Comparison of ENCODE assay signal across 1 cellular context in the genomic region with DNA sequence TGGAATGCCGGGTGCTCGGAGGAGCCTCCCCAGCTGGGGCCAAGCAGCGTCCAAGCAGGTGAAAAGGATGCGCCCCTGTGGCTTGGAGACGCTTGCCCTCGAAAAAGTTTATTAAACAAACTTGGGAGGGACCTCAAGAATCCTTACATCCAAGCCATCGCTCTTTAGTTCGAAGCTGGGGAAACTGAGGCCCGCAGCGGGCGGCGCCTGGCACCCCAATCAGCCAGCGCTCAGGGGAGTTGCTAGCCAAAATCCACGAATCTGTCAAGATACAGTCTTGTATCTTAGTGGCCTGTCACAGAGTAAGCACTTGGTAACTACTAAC.
TF ChIP-seq lines count a peak whose summit lies in the region.

No MANE protein-coding gene starts in this region.

TF ChIP-seq in K562, 482 proteins besides CTCF, POLR2A, EP300 and RAD21:
- peak in 1 of 3 experiments; percentile 7 for TF ChIP-seq YY1 (IDR thresholded peaks at IDR 0.05; ENCODE audit: borderline replicate concordance in 1 of 3, control insufficient read depth in 1 of 3, extremely low read depth in 1 of 3, insufficient read depth in 3 of 3, insufficient read length in 1 of 3, insufficient replicate concordance in 2 of 3, low read depth in 1 of 3, low read length in 2 of 3)
- no peak for TF ChIP-seq PCBP1 (IDR thresholded peaks at IDR 0.05; ENCODE audit: low read depth, low read length, poor library complexity, severe bottlenecking)
- TF ChIP-seq, protein P1, sequence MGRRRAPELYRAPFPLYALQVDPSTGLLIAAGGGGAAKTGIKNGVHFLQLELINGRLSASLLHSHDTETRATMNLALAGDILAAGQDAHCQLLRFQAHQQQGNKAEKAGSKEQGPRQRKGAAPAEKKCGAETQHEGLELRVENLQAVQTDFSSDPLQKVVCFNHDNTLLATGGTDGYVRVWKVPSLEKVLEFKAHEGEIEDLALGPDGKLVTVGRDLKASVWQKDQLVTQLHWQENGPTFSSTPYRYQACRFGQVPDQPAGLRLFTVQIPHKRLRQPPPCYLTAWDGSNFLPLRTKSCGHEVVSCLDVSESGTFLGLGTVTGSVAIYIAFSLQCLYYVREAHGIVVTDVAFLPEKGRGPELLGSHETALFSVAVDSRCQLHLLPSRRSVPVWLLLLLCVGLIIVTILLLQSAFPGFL (CRISPR knock-in tag; IDR thresholded peaks at IDR 0.05): 0 out of 2 replicates have a peak, but pooled peaks have one; percentile 69
- TF ChIP-seq BCOR (IDR thresholded peaks at IDR 0.05): peak; percentile 45; the same call in 1 of the 2 replicates
- no peak for TF ChIP-seq HDAC3 (IDR thresholded peaks at IDR 0.05; ENCODE audit: borderline replicate concordance, partially characterized antibody)
